8 cellular contexts compared by ENCODE assay signal in genomic region chr1:28248273-28249012, GRCh38. TPM values are rescaled to one million over a fixed set of nuclear protein-coding genes. Genes with fewer than 3 reads are reported as not detected.
DNase-seq lines count a peak whose midpoint lies in the region; ATAC-seq and TF ChIP-seq lines count a peak whose summit lies in the region.

No MANE protein-coding gene starts in this region.

- peak; percentile 72 to 89 (median 79) for DNase-seq in CD8-positive, alpha-beta T cell
- peak; percentile 68 for DNase-seq in HFF-Myc (ENCODE audit: extremely low read depth, low read depth)
- DNase-seq in NCI-H526 (lab: John Stamatoyannopoulos, UW) = peak; percentile 57 to 83
- peak; percentile 68 to 74 for DNase-seq in activated CD4-positive, alpha-beta T cell treated with anti-CD3 and anti-CD28 coated beads, Interleukin-2, amount 50 U/mL, for 24 hours (ENCODE audit: low read depth in 1 of 2, low spot score in 1 of 2)
- peak; percentile 69 to 89 (median 78) for DNase-seq in dorsolateral prefrontal cortex
- DNase-seq in right lobe of liver = peak; percentile 76 to 85 (median 78)
- DNase-seq in stimulated activated CD4-positive, alpha-beta T cell treated with anti-CD3 and anti-CD28 coated beads, Interleukin-4, amount 100 ng/mL, for 1 hour = peak; percentile 79

- no peak overlapping the region for H3K4me3 ChIP-seq in CD8-positive, alpha-beta T cell (ENCODE audit: low read depth, low read length)
- H3K4me3 ChIP-seq in HFF-Myc (replicated peaks; ENCODE audit: low read depth, low read length) = no peak overlapping the region; the same call in 1 of the 2 replicates
- peak overlapping the region in 51 of 59 donors; percentile 7 to 82 (median 33) for H3K4me3 ChIP-seq in dorsolateral prefrontal cortex
- peak overlapping the region in 1 of 3 donors; percentile 18 for H3K4me3 ChIP-seq in right lobe of liver

- TF ChIP-seq POLR2A in right lobe of liver (IDR thresholded peaks at IDR 0.05) = no peak

- no peaks in the 10 kb centered on the region for H3K9me3 Mint-ChIP-seq in CD8-positive, alpha-beta T cell

- intact Hi-C loops in CD8-positive, alpha-beta T cell (cut with DNase I, micrococcal nuclease) = loop anchor here (1.0 to 5.0 kb wide), 12 partner anchors 11 to 489 kb away; partner anchors contain the start of genes GMEB1 (in 2 of the 2), MED18 (in 1 of the 2), PHACTR4 (in 1 of the 2) and SESN2 (in 1 of the 2)
- intact Hi-C loops in dorsolateral prefrontal cortex (cut with DNase I) = loop anchor here in 1 of 2 donors (5.0 to 10.0 kb wide), 4 partner anchors 259 to 629 kb away; partner anchors contain the start of genes RCC1, RNU11, TAF12 and YTHDF2
- intact Hi-C loops in right lobe of liver (cut with DNase I) = no loop called here

- H3K36me3 Mint-ChIP-seq in CD8-positive, alpha-beta T cell = peaks cover 2% of the 10 kb centered on the region

- H3K27ac Mint-ChIP-seq in CD8-positive, alpha-beta T cell = peak overlapping the region; percentile 96

- CTCF ChIA-PET in CD8-positive, alpha-beta T cell (lab: Charles Lee) = interaction anchor here (0.6 to 3.6 kb wide), 36 partner anchors 9 to 785 kb away, joined by 3 to 43 read pairs (median 4); partner anchors contain the start of genes ATP5IF1, EYA3, MED18 and PHACTR4

- H3K27ac ChIP-seq in CD8-positive, alpha-beta T cell (ENCODE audit: low read depth, low read length) = peak overlapping the region; percentile 65
- peak overlapping the region; percentile 6 to 96 (median 85) for H3K27ac ChIP-seq in dorsolateral prefrontal cortex
- peak overlapping the region; percentile 75 to 93 (median 86) for H3K27ac ChIP-seq in right lobe of liver

- H3K27me3 Mint-ChIP-seq in CD8-positive, alpha-beta T cell (ENCODE audit: low read depth) = no peaks in the 10 kb centered on the region

- peaks cover 44% of the 10 kb centered on the region for H3K4me1 Mint-ChIP-seq in CD8-positive, alpha-beta T cell (ENCODE audit: low read depth)

- H3K27me3 ChIP-seq in CD8-positive, alpha-beta T cell (ENCODE audit: insufficient read depth, low read length) = no peaks in the 10 kb centered on the region
- H3K27me3 ChIP-seq in dorsolateral prefrontal cortex (no peaks in the 10 kb centered on the region), right lobe of liver (no peaks in the 10 kb centered on the region)

- H3K9me3 ChIP-seq in CD8-positive, alpha-beta T cell (ENCODE audit: low read length) = no peaks in the 10 kb centered on the region
- H3K9me3 ChIP-seq in right lobe of liver = no peaks in the 10 kb centered on the region

- H3K4me1 ChIP-seq in CD8-positive, alpha-beta T cell (ENCODE audit: insufficient read depth, low read length) = peaks cover 40% of the 10 kb centered on the region
- peaks cover 2 to 69% (median 22%) of the 10 kb centered on the region in 4 donors for H3K4me1 ChIP-seq in right lobe of liver

- no peaks in the 10 kb centered on the region for H3K36me3 ChIP-seq in CD8-positive, alpha-beta T cell (ENCODE audit: insufficient read depth, low read length)
- no peaks in the 10 kb centered on the region for H3K36me3 ChIP-seq in right lobe of liver

- TF ChIP-seq CTCF in CD8-positive, alpha-beta T cell (IDR thresholded peaks at IDR 0.05) = peak; percentile 90
- TF ChIP-seq CTCF in HFF-Myc (IDR thresholded peaks at IDR 0.05; ENCODE audit: low read depth, low read length, missing control alignments) (peak; percentile 96), dorsolateral prefrontal cortex (IDR thresholded peaks at IDR 0.05 in 54 of 56, conservative IDR thresholded peaks at IDR 0.05 in 2 of 56; ENCODE audit: low read depth in 1 of 56, partially characterized antibody in 56 of 56) (peak; percentile 83 to 97 (median 94)), right lobe of liver (IDR thresholded peaks at IDR 0.05) (peak; percentile 84 to 95 (median 94))

- ATAC-seq in CD8-positive, alpha-beta T cell = peak; percentile 18
- peak; percentile 48 to 55 (median 52) for ATAC-seq in right lobe of liver
- no peak for ATAC-seq in HG02870 (IDR thresholded peaks at IDR 0.05; ENCODE audit: unreplicated experiment)

- 0% methylated on average over 10 of the region's 12 CpGs for WGBS in right lobe of liver (ENCODE audit: insufficient coverage, low coverage, low lambda C conversion rate, missing lambda C conversion rate)

- POLR2A ChIA-PET in CD8-positive, alpha-beta T cell (lab: Charles Lee) = interaction anchor here (0.6 to 4.8 kb wide), 19 partner anchors 8 to 722 kb away, joined by 3 to 33 read pairs (median 3); partner anchors contain the start of genes ATP5IF1, EYA3, MED18 and PHACTR4

- H3K4me3 Mint-ChIP-seq in CD8-positive, alpha-beta T cell = peak overlapping the region; percentile 61

RNA-seq across cellular contexts. Expression of gene SESN2, which starts 10.9 kb away (rescaled TPM):
- total RNA-seq in CD8-positive, alpha-beta T cell = 10 to 100 TPM; 15.0 to 15.3 TPM
- total RNA-seq in dorsolateral prefrontal cortex = 10 to 100 TPM in 101 of 120 experiments, 1 to 10 TPM in 19; 6.5 to 26.1 (median 11.8) TPM
- total RNA-seq in right lobe of liver = 10 to 100 TPM in 4 of 6 experiments, 1 to 10 TPM in 2; 4.5 to 17.9 (median 14.0) TPM

RNA-seq across cellular contexts. Expression of gene ATP5IF1, which starts 12.5 kb away (rescaled TPM):
- total RNA-seq in CD8-positive, alpha-beta T cell = 10 to 100 TPM; 66.1 to 69.3 TPM
- total RNA-seq in dorsolateral prefrontal cortex = 100 to 1,000 TPM in 117 of 120 experiments, 10 to 100 TPM in 3; 83.1 to 262 (median 175) TPM
- 100 to 1,000 TPM in 4 of 6 experiments, 10 to 100 TPM in 2; 86.7 to 315 (median 116) TPM for total RNA-seq in right lobe of liver

RNA-seq across cellular contexts. Expression of gene DNAJC8, which starts 15.6 kb away (rescaled TPM):
- total RNA-seq in CD8-positive, alpha-beta T cell = 10 to 100 TPM; 57.1 to 64.2 TPM
- total RNA-seq in dorsolateral prefrontal cortex (10 to 100 TPM; 54.5 to 95.1 (median 72.1) TPM), right lobe of liver (10 to 100 TPM; 22.2 to 34.4 (median 28.2) TPM)

Comparison
In these comparisons a context has a peak if more than half of its experiments do, and no peak if none do; other contexts are left out.
1. H3K4me3 ChIP-seq: peak in dorsolateral prefrontal cortex (51 of 59); none in CD8-positive, alpha-beta T cell (single experiment) and HFF-Myc (single experiment).
2. intact Hi-C loops: an anchor here in CD8-positive, alpha-beta T cell (1.0 to 5.0 kb wide); none called in right lobe of liver.
3. Peak in every context shown above with its lines, with median percentiles within 50 percentile points of each other: DNase-seq, H3K27ac ChIP-seq and CTCF ChIP-seq.